In genomic region chr10:35728341-35728740, GRCh38 we compare ENCODE assay signal across 16 cellular contexts.
DNase-seq lines count a peak whose midpoint lies in the region; FAIRE-seq and TF ChIP-seq lines count a peak whose summit lies in the region.
"Had no signal": no experiment of that assay in that cellular context is flagged by ENCODE, and none has a peak within 500 bp of the region (broad histone marks: within the 10 kb centered on the region; RNA-seq: fewer than 3 reads in every experiment).

No MANE protein-coding gene starts in this region.

- 82% methylated on average over 3 of the region's 5 CpGs for WGBS in mesenchymal stem cell
- 63% methylated on average over 5 of the region's 5 CpGs for WGBS in smooth muscle cell (ENCODE audit: low lambda C conversion rate)

- H3K4me1 ChIP-seq in mesenchymal stem cell (ENCODE audit: control insufficient read depth, insufficient read depth, low read depth, low read length) (no peaks in the 10 kb centered on the region), smooth muscle cell (ENCODE audit: low read depth) (no peaks in the 10 kb centered on the region)

- DNase-seq in HCEC 1CT (peak; percentile 27), mesenchymal stem cell (peak; percentile 61), smooth muscle cell (lab: John Stamatoyannopoulos, UW; ENCODE audit: unreplicated experiment) (no peak), NCI-H146 treated with DMSO at 0.1 percent for 48 hours (lab: John Stamatoyannopoulos, UW; ENCODE audit: unreplicated experiment) (no peak), GOT3 (lab: John Stamatoyannopoulos, UW) (no peak), GM12891 (ENCODE audit: insufficient read length, low spot score) (no peak)
- DNase-seq: C1 segment of cervical spinal cord; Calu3; CD4-positive, alpha-beta memory T cell; COR-L47; DMS53; DMS79 treated with DMSO at 0.1 percent for 48 hours; GF-D8; H7 had no signal

- H3K27me3 ChIP-seq in mesenchymal stem cell (ENCODE audit: control insufficient read depth in 1 of 2, insufficient read depth in 1 of 2, low read length in 2 of 2): peaks cover 2 to 4% of the 10 kb centered on the region in 2 experiments
- H3K27me3 ChIP-seq in smooth muscle cell (ENCODE audit: low read depth): no peaks in the 10 kb centered on the region

- H3K9me3 ChIP-seq in mesenchymal stem cell (ENCODE audit: control insufficient read depth, low read length): no peaks in the 10 kb centered on the region
- no peaks in the 10 kb centered on the region for H3K9me3 ChIP-seq in smooth muscle cell (replicated peaks; ENCODE audit: low read depth)

- H3K27ac ChIP-seq in mesenchymal stem cell (ENCODE audit: low read length, poor library complexity, severe bottlenecking) (no peak overlapping the region), smooth muscle cell (ENCODE audit: low read depth) (no peak overlapping the region)

- H2BK12ac ChIP-seq in mesenchymal stem cell (ENCODE audit: low read length in 2 of 2): peak overlapping the region; percentile 7 to 84

- no peaks in the 10 kb centered on the region for H4K20me1 ChIP-seq in smooth muscle cell (ENCODE audit: low read depth)

- H3K79me2 ChIP-seq in smooth muscle cell (ENCODE audit: low read depth): no peaks in the 10 kb centered on the region

- FAIRE-seq in GM12891 (lab: Jason Lieb, UNC): no peak
- FAIRE-seq: GM12892, H1 had no signal

- H3K23ac ChIP-seq in mesenchymal stem cell (ENCODE audit: low read length in 2 of 2): no peak overlapping the region

- no peak overlapping the region for H3K4ac ChIP-seq in mesenchymal stem cell (ENCODE audit: low read depth in 1 of 2, low read length in 2 of 2)

- no peaks in the 10 kb centered on the region for H3K79me1 ChIP-seq in mesenchymal stem cell (replicated peaks; ENCODE audit: low read length, poor library complexity, severe bottlenecking)

- no peak overlapping the region for H3K4me3 ChIP-seq in mesenchymal stem cell (ENCODE audit: insufficient read depth in 1 of 2, low read depth in 1 of 2, low read length in 2 of 2)
- H3K4me3 ChIP-seq in smooth muscle cell: no peak overlapping the region

- H4K8ac ChIP-seq in mesenchymal stem cell (ENCODE audit: low read length): peak overlapping the region; percentile 60

- TF ChIP-seq CTCF in smooth muscle cell (IDR thresholded peaks at IDR 0.05; ENCODE audit: borderline replicate concordance, insufficient read depth, poor library complexity, severe bottlenecking): no peak

- H2BK5ac ChIP-seq in mesenchymal stem cell (ENCODE audit: low read depth, low read length, poor library complexity, severe bottlenecking): no peak overlapping the region

- H2BK15ac ChIP-seq in mesenchymal stem cell (ENCODE audit: low read depth, poor library complexity, severe bottlenecking): peak overlapping the region; percentile 23

- H2AFZ ChIP-seq in mesenchymal stem cell (ENCODE audit: low read depth, low read length) (no peak overlapping the region), smooth muscle cell (ENCODE audit: low read depth) (peak overlapping the region; percentile 28)

- H2BK120ac ChIP-seq in mesenchymal stem cell (ENCODE audit: low read depth, low read length): no peak overlapping the region

- H3K4me2 ChIP-seq in mesenchymal stem cell (ENCODE audit: low read length, poor library complexity, severe bottlenecking) (no peak overlapping the region), smooth muscle cell (no peak overlapping the region)

- H3F3A ChIP-seq in smooth muscle cell (ENCODE audit: low read depth): no peaks in the 10 kb centered on the region

- H3K36me3 ChIP-seq in mesenchymal stem cell (ENCODE audit: control insufficient read depth in 1 of 2, insufficient read depth in 2 of 2, low read depth in 1 of 2, low read length in 2 of 2): no peaks in the 10 kb centered on the region
- H3K36me3 ChIP-seq in smooth muscle cell (ENCODE audit: low read depth): no peaks in the 10 kb centered on the region

- no peak for TF ChIP-seq POLR2A in GM12891 (IDR thresholded peaks at IDR 0.05; ENCODE audit: low read depth, low read length)

- no peak overlapping the region for H3K14ac ChIP-seq in mesenchymal stem cell (ENCODE audit: low read length in 2 of 2)

- no peak overlapping the region for H2AK5ac ChIP-seq in mesenchymal stem cell (ENCODE audit: low read length, severe bottlenecking)

- H3K18ac ChIP-seq in mesenchymal stem cell (ENCODE audit: low read depth in 1 of 2, low read length in 2 of 2): no peak overlapping the region

- no peak overlapping the region for H4K91ac ChIP-seq in mesenchymal stem cell (ENCODE audit: low read length)

- no peak overlapping the region for H3K9ac ChIP-seq in mesenchymal stem cell (ENCODE audit: low read length)
- H3K9ac ChIP-seq in smooth muscle cell (ENCODE audit: low read depth): no peak overlapping the region

TF ChIP-seq in GM12891, 5 proteins besides CTCF, POLR2A, EP300 and RAD21:
- TF ChIP-seq SPI1 (IDR thresholded peaks at IDR 0.05; ENCODE audit: low read depth, low read length) (no peak), POU2F2 (IDR thresholded peaks at IDR 0.05; ENCODE audit: low read depth, low read length) (no peak), PAX5 (IDR thresholded peaks at IDR 0.05; ENCODE audit: insufficient read depth, low read length, severe bottlenecking) (no peak), POLR2AphosphoS5 (IDR thresholded peaks at IDR 0.05; ENCODE audit: low read depth, low read length) (no peak), TAF1 (IDR thresholded peaks at IDR 0.05; ENCODE audit: low read depth, low read length) (no peak)

Comparison
In these comparisons a context has a peak if more than half of its experiments do, and no peak if none do; other contexts are left out.
1. DNase-seq: peak in HCEC 1CT (single experiment) and mesenchymal stem cell (single experiment); none in smooth muscle cell (single experiment), NCI-H146 treated with DMSO at 0.1 percent for 48 hours (single experiment), GOT3 (single experiment) and GM12891 (single experiment).